In the genomic region with DNA sequence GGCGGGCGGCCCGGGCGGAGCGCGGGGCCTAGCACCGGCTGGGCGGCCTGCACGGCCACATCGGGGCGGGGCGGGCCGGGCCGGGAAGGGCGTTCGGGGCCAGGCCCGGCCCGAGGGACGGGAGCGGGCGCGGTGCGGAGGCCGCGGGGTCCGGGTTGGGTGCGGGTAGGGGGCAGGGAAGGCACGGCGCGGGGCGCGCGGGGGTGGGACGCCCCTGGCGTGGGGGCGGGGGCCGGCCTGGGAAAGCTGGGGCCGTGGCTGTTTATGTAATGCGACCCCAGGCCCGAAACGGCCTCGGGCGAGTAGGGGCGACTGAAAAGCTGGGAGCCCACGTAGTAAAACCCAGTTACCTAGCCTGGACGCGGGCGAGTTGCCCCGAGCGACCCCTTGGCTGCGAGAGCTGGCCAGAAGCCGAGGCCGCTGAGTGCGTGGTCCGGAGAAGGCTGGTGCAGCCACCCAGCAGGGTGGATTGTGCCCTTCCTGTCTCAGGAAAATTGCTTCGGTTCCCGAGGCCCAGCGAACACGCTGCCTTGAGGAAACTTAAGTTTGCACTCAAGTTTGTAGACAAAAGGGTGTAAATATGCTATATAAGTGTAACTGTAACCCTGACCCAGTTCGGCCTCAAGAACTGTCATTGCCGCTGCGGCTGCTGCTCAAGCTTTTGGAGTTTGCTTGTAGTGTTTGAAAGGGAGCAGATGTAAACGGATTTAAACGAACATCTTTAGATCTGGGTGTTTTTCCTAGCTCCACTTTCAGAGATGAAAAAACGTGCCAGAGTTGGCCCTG, we compare ENCODE assay signal across 8 cellular contexts. TPM values are rescaled to one million over a fixed set of nuclear protein-coding genes. Genes with fewer than 3 reads are reported as not detected.
A peak's percentile ranks its signal among the peaks of the same experiment; 100 is the strongest.
DNase-seq lines count a peak whose midpoint lies in the region; ATAC-seq, FAIRE-seq and TF ChIP-seq lines count a peak whose summit lies in the region.

No MANE protein-coding gene starts in this region.

- no peaks in the 10 kb centered on the region for H3K27me3 ChIP-seq in BJ (ENCODE audit: control insufficient read depth, insufficient read depth, low read length)
- H3K27me3 ChIP-seq in bronchial epithelial cell (ENCODE audit: control insufficient read depth, insufficient read depth, low read length) = no peaks in the 10 kb centered on the region
- H3K27me3 ChIP-seq in spleen (replicated peaks in 1 of 7) = no peaks in the 10 kb centered on the region

- H3K27ac ChIP-seq in kidney (ENCODE audit: low read depth in 2 of 2, low read length in 2 of 2) = peak overlapping the region; percentile 74 to 91
- peak overlapping the region; percentile 92 to 98 (median 96) for H3K27ac ChIP-seq in spleen

- TF ChIP-seq CTCF in BJ (IDR thresholded peaks at IDR 0.05; ENCODE audit: insufficient read depth, low read depth, low read length) (no peak), bronchial epithelial cell (IDR thresholded peaks at IDR 0.05; ENCODE audit: insufficient read depth, low read length, severe bottlenecking) (no peak), kidney (IDR thresholded peaks at IDR 0.05; ENCODE audit: borderline replicate concordance, extremely low read depth, insufficient read depth) (no peak), spleen (IDR thresholded peaks at IDR 0.05 in 8 of 11, conservative IDR thresholded peaks at IDR 0.05 in 3 of 11) (no peak)

- H3K36me3 ChIP-seq in BJ (ENCODE audit: control insufficient read depth, insufficient read depth, low read length) (no peaks in the 10 kb centered on the region), bronchial epithelial cell (ENCODE audit: control insufficient read depth, insufficient read depth, low read length) (no peaks in the 10 kb centered on the region), kidney (ENCODE audit: control insufficient read depth in 1 of 2, insufficient read depth in 2 of 2, low read length in 2 of 2) (no peaks in the 10 kb centered on the region), spleen (peaks cover 0 to 4% (median 0%) of the 10 kb centered on the region in 6 donors)

- POLR2A ChIA-PET in BJ (lab: Charles Lee) = interaction anchor here (0.6 kb wide), 1 partner anchor 18 kb away, joined by 4 read pairs; no protein-coding TSS in a partner anchor

- intact Hi-C loops in kidney (cut with DNase I) (no loop called here), spleen (cut with DNase I; ENCODE audit: low total_unique reads) (loop anchor here (5.0 kb wide), 1 partner anchor 118 kb away; no protein-coding TSS in a partner anchor)

- peak overlapping the region; percentile 21 to 53 for H3K9ac ChIP-seq in kidney (ENCODE audit: low read length in 2 of 2)

- peaks cover 12 to 16% of the 10 kb centered on the region in 2 donors for H3K4me1 ChIP-seq in kidney (ENCODE audit: control insufficient read depth in 1 of 2, insufficient read depth in 1 of 2, low read depth in 1 of 2, low read length in 2 of 2)
- H3K4me1 ChIP-seq in spleen = peaks cover 28 to 66% (median 62%) of the 10 kb centered on the region in 6 donors

- peak; percentile 55 for ATAC-seq in GM19035 (IDR thresholded peaks at IDR 0.05; ENCODE audit: unreplicated experiment)
- peak; percentile 29 for ATAC-seq in HG03139 (IDR thresholded peaks at IDR 0.05; ENCODE audit: unreplicated experiment)

- WGBS in spleen, 5 donors = 0 to 1% (median 1%) methylated on average over 18 to 65 of the region's 65 CpGs

- no peak for FAIRE-seq in bronchial epithelial cell (lab: Jason Lieb, UNC)
- FAIRE-seq in kidney (lab: Jason Lieb, UNC) = no peak

- CTCF ChIA-PET in BJ (lab: Yijun Ruan, JAX) = interaction anchor here (0.6 to 3.3 kb wide), 24 partner anchors 9 to 1098 kb away, joined by 3 to 29 read pairs (median 4); a partner anchor contains a TSS

- DNase-seq in BJ (ENCODE audit: low read depth) (no peak), SW480 (ENCODE audit: low spot score) (peak; percentile 8), bronchial epithelial cell (ENCODE audit: low read depth) (no peak), kidney (peak; percentile 85), spleen (no peak), NOMO-1 treated with dmso at 0.1 percent for 144 hours (lab: John Stamatoyannopoulos, UW; ENCODE audit: unreplicated experiment) (no peak)

- H3K9me3 ChIP-seq in kidney (ENCODE audit: control insufficient read depth in 1 of 2, low read length in 2 of 2) (no peaks in the 10 kb centered on the region), spleen (no peaks in the 10 kb centered on the region)

- TF ChIP-seq POLR2A in spleen (IDR thresholded peaks at IDR 0.05) = no peak

- H3K4me3 ChIP-seq in BJ (ENCODE audit: low read depth, low read length) = peak overlapping the region; percentile 67
- H3K4me3 ChIP-seq in bronchial epithelial cell (ENCODE audit: low read depth, low read length) = peak overlapping the region; percentile 80
- H3K4me3 ChIP-seq in kidney (ENCODE audit: low read length in 2 of 2) = peak overlapping the region; percentile 83 to 92
- peak overlapping the region; percentile 70 to 90 (median 75) for H3K4me3 ChIP-seq in spleen

RNA-seq across cellular contexts. Expression of a gene that starts 0.6 kb away (rescaled TPM):
- polyA plus RNA-seq in BJ (2011; rRNA removed) (43.1 and 53.6 TPM in 2 replicates), kidney (ENCODE audit: insufficient read depth, low read depth, low replicate concordance) (8.1 TPM), spleen (1 to 10 TPM; 7.1 to 10.0 (median 8.0) TPM)
- 54.1 and 79.5 TPM in 2 replicates for polyA minus RNA-seq in BJ (2011; rRNA and poly(A)+ RNA removed)
- total RNA-seq in bronchial epithelial cell (9.2 and 10.0 TPM in 2 replicates), kidney (32.4 TPM), spleen (10 to 100 TPM; 29.9 to 42.9 (median 35.1) TPM)

Comparison
In these comparisons a context has a peak if more than half of its experiments do, and no peak if none do; other contexts are left out.
1. DNase-seq: peak in SW480 (single experiment) and kidney (single experiment); none in BJ (single experiment), bronchial epithelial cell (single experiment), spleen (single experiment) and NOMO-1 treated with dmso at 0.1 percent for 144 hours (single experiment).
2. Peak in every context shown above with its lines, with median percentiles within 50 percentile points of each other: H3K4me3 ChIP-seq.